20 cellular contexts compared by ENCODE assay signal in the genomic region with DNA sequence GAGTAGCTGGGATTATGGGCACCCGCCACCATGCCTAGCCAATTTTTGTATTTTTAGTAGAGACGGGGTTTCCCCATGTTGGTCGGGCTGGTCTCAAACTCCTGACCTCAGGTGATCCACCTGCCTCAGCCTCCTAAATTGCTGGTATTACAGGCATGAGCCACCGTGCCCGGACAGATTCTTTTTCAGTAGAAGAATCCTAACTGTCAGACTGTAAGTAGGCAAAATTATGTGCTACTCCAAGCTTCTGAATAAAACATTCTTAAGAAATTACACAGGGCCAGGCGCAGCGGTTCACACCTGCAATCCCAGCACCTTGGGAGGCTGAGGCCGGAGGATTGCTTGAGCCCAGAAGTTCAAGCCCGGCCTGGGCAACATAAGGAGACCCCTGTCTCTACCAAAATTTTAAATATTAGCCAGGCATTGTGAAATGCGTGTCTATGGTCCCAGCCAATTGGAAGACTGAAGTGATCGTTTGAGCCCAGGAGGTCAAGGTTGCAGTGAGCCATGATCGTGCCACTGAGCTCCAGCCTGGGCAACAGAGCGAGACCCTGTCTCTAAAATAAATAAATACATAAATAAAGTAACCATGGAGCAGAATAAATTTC.
A peak's percentile ranks its signal among the peaks of the same experiment; 100 is the strongest.
DNase-seq lines count a peak whose midpoint lies in the region; ATAC-seq and TF ChIP-seq lines count a peak whose summit lies in the region.
"Had no signal": no experiment of that assay in that cellular context is flagged by ENCODE, and none has a peak within 500 bp of the region (broad histone marks: within the 10 kb centered on the region; RNA-seq: fewer than 3 reads in every experiment).

No MANE protein-coding gene starts in this region.

- no peak overlapping the region for H3K23ac ChIP-seq in trophoblast cell (ENCODE audit: low read length)

- peaks cover 9% of the 10 kb centered on the region for H3K27me3 Mint-ChIP-seq in activated CD4-positive, alpha-beta memory T cell treated with anti-CD3 and anti-CD28 coated beads for 36 hours

- no peaks in the 10 kb centered on the region for H3K9me3 ChIP-seq in trophoblast cell (ENCODE audit: insufficient read depth, low read depth, low read length)
- no peaks in the 10 kb centered on the region for H3K9me3 ChIP-seq in psoas muscle
- H3K9me3 ChIP-seq: BE2C had no signal

- no peak overlapping the region for H2BK12ac ChIP-seq in trophoblast cell (ENCODE audit: low read length)

- no peaks in the 10 kb centered on the region for H3K9me3 Mint-ChIP-seq in activated CD4-positive, alpha-beta memory T cell treated with anti-CD3 and anti-CD28 coated beads for 36 hours
- H3K9me3 Mint-ChIP-seq: CD8-positive, alpha-beta memory T cell; HFFc6 had no signal

- H3K27ac Mint-ChIP-seq in activated CD4-positive, alpha-beta memory T cell treated with anti-CD3 and anti-CD28 coated beads for 36 hours = no peak overlapping the region
- H3K27ac Mint-ChIP-seq: CD4-positive, CD25-positive, alpha-beta regulatory T cell; CD8-positive, alpha-beta memory T cell; HFFc6 had no signal

- no peak overlapping the region for H3K14ac ChIP-seq in trophoblast cell (ENCODE audit: low read length)

- H3K4me1 ChIP-seq in trophoblast cell (ENCODE audit: control insufficient read depth in 1 of 2, insufficient read depth in 2 of 2, low read length in 2 of 2) (no peaks in the 10 kb centered on the region), psoas muscle (no peaks in the 10 kb centered on the region)
- H3K4me1 ChIP-seq: BE2C had no signal

- DNase-seq in RWPE1 (ENCODE audit: low spot score) (no peak), coronary artery (ENCODE audit: low spot score) (peak; percentile 56), trophoblast cell (peak; percentile 48 to 56), psoas muscle (no peak)
- no peak for DNase-seq in activated CD4-positive, alpha-beta memory T cell treated with anti-CD3 and anti-CD28 coated beads for 36 hours
- DNase-seq: ACHN; BE2C; C1 segment of cervical spinal cord; CD4-positive, CD25-positive, alpha-beta regulatory T cell; CD8-positive, alpha-beta memory T cell; COR-L47; DMS 273 treated with DMSO at 0.1 percent for 48 hours; DMS53; DND-41; EL; GOT3; H7; HFFc6 had no signal

- no peaks in the 10 kb centered on the region for H3K27me3 ChIP-seq in trophoblast cell (ENCODE audit: insufficient read depth, low read length)
- peaks cover 0 to 3% (median 3%) of the 10 kb centered on the region in 3 donors for H3K27me3 ChIP-seq in psoas muscle (ENCODE audit: insufficient read depth in 3 of 3, low read length in 2 of 3)
- H3K27me3 ChIP-seq: BE2C had no signal

- H3K4ac ChIP-seq in trophoblast cell (ENCODE audit: low read depth, low read length) = no peak overlapping the region

- H2BK5ac ChIP-seq in trophoblast cell (ENCODE audit: low read depth, low read length, poor library complexity) = no peak overlapping the region

- no peak overlapping the region for H2AFZ ChIP-seq in trophoblast cell (ENCODE audit: insufficient read depth, low read length, poor library complexity)

- POLR2A ChIA-PET in RWPE1 (lab: Yijun Ruan, JAX; ENCODE audit: low non-redundant PET) = no interaction called here
- POLR2A ChIA-PET in activated CD4-positive, alpha-beta memory T cell treated with anti-CD3 and anti-CD28 coated beads for 36 hours (lab: Charles Lee) = no interaction called here

- no peaks in the 10 kb centered on the region for H3K79me1 ChIP-seq in trophoblast cell (ENCODE audit: low read length)

- H2AK5ac ChIP-seq in trophoblast cell (ENCODE audit: low read length) = no peak overlapping the region

- H4K91ac ChIP-seq in trophoblast cell (ENCODE audit: low read depth, low read length) = no peak overlapping the region

- CTCF ChIA-PET in RWPE1 (lab: Yijun Ruan, JAX) = no interaction called here
- CTCF ChIA-PET in activated CD4-positive, alpha-beta memory T cell treated with anti-CD3 and anti-CD28 coated beads for 36 hours (lab: Charles Lee) = no interaction called here

- peaks cover 8% of the 10 kb centered on the region for H3K4me1 Mint-ChIP-seq in activated CD4-positive, alpha-beta memory T cell treated with anti-CD3 and anti-CD28 coated beads for 36 hours (ENCODE audit: low read depth)
- H3K4me1 Mint-ChIP-seq: CD4-positive, CD25-positive, alpha-beta regulatory T cell; CD8-positive, alpha-beta memory T cell had no signal

- H4K12ac ChIP-seq in trophoblast cell (ENCODE audit: low read depth, low read length) = no peak overlapping the region

- H3K4me2 ChIP-seq in trophoblast cell (ENCODE audit: low read length) = no peak overlapping the region

- H4K8ac ChIP-seq in trophoblast cell (ENCODE audit: low read depth, low read length) = no peak overlapping the region

- no peak overlapping the region for H2BK120ac ChIP-seq in trophoblast cell (ENCODE audit: insufficient read depth, low read length, poor library complexity)

- H3K4me3 ChIP-seq in coronary artery (no peak overlapping the region), trophoblast cell (ENCODE audit: low read depth, low read length) (no peak overlapping the region), psoas muscle (no peak overlapping the region)

- H3K27ac ChIP-seq in RWPE1 (peak overlapping the region; percentile 29; the same call in 1 of the 2 replicates), coronary artery (no peak overlapping the region), trophoblast cell (ENCODE audit: low read depth, low read length) (no peak overlapping the region), psoas muscle (no peak overlapping the region)

- no peaks in the 10 kb centered on the region for H3K79me2 ChIP-seq in trophoblast cell (ENCODE audit: control insufficient read depth, insufficient read depth, low read length, poor library complexity)

- H3K36me3 ChIP-seq in trophoblast cell (ENCODE audit: control insufficient read depth in 1 of 2, insufficient read depth in 2 of 2, low read length in 2 of 2) = no peaks in the 10 kb centered on the region
- no peaks in the 10 kb centered on the region for H3K36me3 ChIP-seq in psoas muscle (ENCODE audit: insufficient read depth in 1 of 2, low read depth in 1 of 2)
- H3K36me3 ChIP-seq: BE2C had no signal

- H3K4me3 Mint-ChIP-seq in activated CD4-positive, alpha-beta memory T cell treated with anti-CD3 and anti-CD28 coated beads for 36 hours = no peak overlapping the region
- H3K4me3 Mint-ChIP-seq: CD4-positive, CD25-positive, alpha-beta regulatory T cell; CD8-positive, alpha-beta memory T cell; HFFc6 had no signal

- intact Hi-C loops in psoas muscle (cut with DNase I) = no loop called here
- intact Hi-C loops in activated CD4-positive, alpha-beta memory T cell treated with anti-CD3 and anti-CD28 coated beads for 36 hours (cut with micrococcal nuclease) = loop anchor here (10.0 kb wide), 1 partner anchor 114 kb away; no protein-coding TSS in a partner anchor

- no peak overlapping the region for H3K18ac ChIP-seq in trophoblast cell (ENCODE audit: low read length)

- no peaks in the 10 kb centered on the region for H3K36me3 Mint-ChIP-seq in activated CD4-positive, alpha-beta memory T cell treated with anti-CD3 and anti-CD28 coated beads for 36 hours
- H3K36me3 Mint-ChIP-seq: CD4-positive, CD25-positive, alpha-beta regulatory T cell; CD8-positive, alpha-beta memory T cell had no signal

- ATAC-seq in GM18870 (IDR thresholded peaks at IDR 0.05; ENCODE audit: unreplicated experiment) (no peak), psoas muscle (no peak)
- ATAC-seq: HCT116 had no signal

- no CpG with 5 or more reads among the region's 13 CpGs for WGBS in trophoblast cell (ENCODE audit: extremely low coverage, insufficient coverage, insufficient read length)
- WGBS in psoas muscle, 3 donors = 87 to 90% (median 87%) methylated on average over 13 of the region's 13 CpGs

- TF ChIP-seq CTCF in RWPE1 (conservative IDR thresholded peaks at IDR 0.05; ENCODE audit: low read depth) (no peak), coronary artery (IDR thresholded peaks at IDR 0.05) (no peak), psoas muscle (IDR thresholded peaks at IDR 0.05) (no peak)

- no peak overlapping the region for H3K9ac ChIP-seq in trophoblast cell (ENCODE audit: low read length)

Comparison
In these comparisons a context has a peak if more than half of its experiments do, and no peak if none do; other contexts are left out.
1. DNase-seq: peak in coronary artery (single experiment) and trophoblast cell (2 of 2); none in RWPE1 (single experiment), psoas muscle (0 of 2) and activated CD4-positive, alpha-beta memory T cell treated with anti-CD3 and anti-CD28 coated beads for 36 hours (single experiment).